In the genomic region with DNA sequence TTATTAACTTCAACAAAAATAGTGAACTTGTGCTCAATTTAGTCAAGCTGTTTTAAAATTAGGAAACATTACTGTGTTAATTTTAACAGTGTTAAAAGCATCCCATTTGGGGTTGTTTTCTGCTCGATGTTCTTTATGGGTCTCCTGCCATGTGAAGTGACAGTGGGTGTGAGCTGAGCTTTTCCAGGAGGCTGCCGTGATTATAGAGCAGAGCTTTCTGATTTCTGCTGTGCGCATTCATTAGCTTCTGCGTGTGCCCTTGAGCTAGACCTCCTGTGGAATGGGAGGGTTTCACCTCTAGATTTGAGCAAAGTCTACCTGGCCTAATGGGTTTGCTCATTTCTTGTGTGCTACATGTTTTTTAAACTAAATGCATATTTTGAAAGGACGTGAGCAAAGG, we compare ENCODE assay signal across 17 cellular contexts.
"Had no signal": no experiment of that assay in that cellular context is flagged by ENCODE, and none has a peak within 500 bp of the region (broad histone marks: within the 10 kb centered on the region; RNA-seq: fewer than 3 reads in every experiment).

No MANE protein-coding gene starts in this region.

- H3K4me3 ChIP-seq: breast epithelium, esophagus squamous epithelium, neural progenitor cell, prostate gland, right lobe of liver had no signal

- H3K9me3 ChIP-seq: breast epithelium, esophagus squamous epithelium, prostate gland, right lobe of liver had no signal

- H2AFZ ChIP-seq: neural progenitor cell had no signal

- DNase-seq: activated CD4-positive, alpha-beta T cell treated with anti-CD3 and anti-CD28 coated beads for 1 hour; activated CD8-positive, alpha-beta memory T cell treated with anti-CD3 and anti-CD28 coated beads for 24 hours; activated CD8-positive, alpha-beta memory T cell treated with anti-CD3 and anti-CD28 coated beads, Interleukin-2, amount 50 U/mL, for 48 hours; activated gamma-delta T cell; effector memory CD4-positive, alpha-beta T cell; esophagus squamous epithelium; right lobe of liver; small intestine; stimulated activated CD4-positive, alpha-beta T cell treated with anti-CD3 and anti-CD28 coated beads, Interleukin-4, amount 100 ng/mL, for 1 hour; stimulated activated naive CD8-positive, alpha-beta T cell treated with anti-CD3 and anti-CD28 coated beads, Interleukin-15, amount 100 ng/mL, for 72 hours; T-helper 17 cell; trophoblast cell; WERI-Rb-1 had no signal

- H3K27me3 ChIP-seq: breast epithelium, esophagus squamous epithelium, neural progenitor cell, right lobe of liver had no signal

- ATAC-seq: stimulated activated naive CD8-positive, alpha-beta T cell treated with anti-CD3 and anti-CD28 coated beads, Interleukin-15, amount 100 ng/mL, for 72 hours; T-helper 17 cell had no signal

- H3K9me3 Mint-ChIP-seq: activated naive CD4-positive, alpha-beta T cell treated with anti-CD3 and anti-CD28 coated beads, Interleukin-2, amount 50 U/mL, for 24 hours; neural progenitor cell had no signal

- H3K4me1 ChIP-seq: breast epithelium, neural progenitor cell, prostate gland, right lobe of liver had no signal

- H3K36me3 Mint-ChIP-seq: activated naive CD4-positive, alpha-beta T cell treated with anti-CD3 and anti-CD28 coated beads, Interleukin-2, amount 50 U/mL, for 24 hours had no signal

- H3K4me2 ChIP-seq: neural progenitor cell had no signal

- H3K4me3 Mint-ChIP-seq: activated naive CD4-positive, alpha-beta T cell treated with anti-CD3 and anti-CD28 coated beads, Interleukin-2, amount 50 U/mL, for 24 hours; neural progenitor cell; stimulated activated naive CD8-positive, alpha-beta T cell treated with anti-CD3 and anti-CD28 coated beads, Interleukin-15, amount 100 ng/mL, for 72 hours; T-helper 17 cell had no signal

- H3K27ac ChIP-seq: breast epithelium, neural progenitor cell, prostate gland, right lobe of liver, WERI-Rb-1 had no signal

- H3K27ac Mint-ChIP-seq: activated naive CD4-positive, alpha-beta T cell treated with anti-CD3 and anti-CD28 coated beads, Interleukin-2, amount 50 U/mL, for 24 hours; neural progenitor cell; stimulated activated naive CD8-positive, alpha-beta T cell treated with anti-CD3 and anti-CD28 coated beads, Interleukin-15, amount 100 ng/mL, for 72 hours; T-helper 17 cell had no signal

- H3K9ac ChIP-seq: neural progenitor cell had no signal

- H3K36me3 ChIP-seq: breast epithelium, neural progenitor cell had no signal

- H3K27me3 Mint-ChIP-seq: activated naive CD4-positive, alpha-beta T cell treated with anti-CD3 and anti-CD28 coated beads, Interleukin-2, amount 50 U/mL, for 24 hours; stimulated activated naive CD8-positive, alpha-beta T cell treated with anti-CD3 and anti-CD28 coated beads, Interleukin-15, amount 100 ng/mL, for 72 hours; T-helper 17 cell had no signal
